9 cellular contexts compared by ENCODE assay signal in the genomic region with DNA sequence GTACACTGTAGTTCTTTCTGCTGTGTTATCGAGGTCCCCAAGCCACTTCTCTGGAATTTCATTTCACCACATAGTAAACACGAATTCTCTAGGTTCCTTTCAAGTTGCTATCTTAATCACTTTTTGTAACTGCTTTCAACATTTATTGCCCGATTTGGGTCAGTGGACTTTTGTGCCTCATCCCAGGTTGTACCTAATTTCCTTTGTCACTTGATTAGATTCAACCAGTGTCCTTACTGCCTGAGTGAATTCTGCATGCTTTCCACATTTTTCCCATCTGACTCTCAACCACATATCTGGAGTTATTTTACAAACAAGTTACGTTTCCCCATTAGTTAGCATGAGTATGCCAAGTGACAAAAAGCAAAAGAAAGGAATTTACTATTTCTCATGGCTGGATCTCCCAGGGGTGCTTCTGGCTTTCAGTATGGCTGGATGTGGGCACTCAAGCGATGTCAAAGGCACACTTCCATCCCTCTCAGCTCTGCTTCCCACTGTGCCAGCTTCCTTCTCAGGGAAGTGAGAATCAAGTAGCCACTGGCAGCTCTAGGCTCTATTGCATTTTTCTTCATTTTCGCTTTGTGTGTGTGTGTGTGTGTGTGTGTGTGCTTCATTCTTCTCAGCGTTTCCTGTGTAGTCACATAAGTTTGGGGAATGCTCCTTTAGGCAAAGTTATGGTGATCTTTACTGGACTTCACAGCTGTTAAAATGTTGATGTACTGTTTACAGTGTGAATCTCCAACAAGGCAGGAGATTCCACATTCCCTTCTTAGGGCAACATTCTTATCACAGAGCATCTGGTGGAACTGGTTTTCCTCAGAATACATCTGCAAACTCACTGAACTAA.
DNase-seq lines count a peak whose midpoint lies in the region; ATAC-seq, FAIRE-seq and TF ChIP-seq lines count a peak whose summit lies in the region.
"Had no signal": no experiment of that assay in that cellular context is flagged by ENCODE, and none has a peak within 500 bp of the region (broad histone marks: within the 10 kb centered on the region; RNA-seq: fewer than 3 reads in every experiment).

No MANE protein-coding gene starts in this region.

- H3K27ac ChIP-seq in left ventricle myocardium inferior (replicated peaks) (peak overlapping the region; percentile 59), astrocyte (ENCODE audit: low read depth, low read length) (peak overlapping the region; percentile 81), iPS-20b (ENCODE audit: low read length) (no peak overlapping the region)
- H3K27ac ChIP-seq: BLaER1 treated with 17β-estradiol and CSF1 and Interleukin-3, amounts not matched to agents 10 nM and 100 nM had no signal

- H3K36me3 Mint-ChIP-seq in astrocyte (ENCODE audit: low read depth, unreplicated experiment), result no peaks in the 10 kb centered on the region
- no peaks in the 10 kb centered on the region for H3K36me3 Mint-ChIP-seq in immature natural killer cell
- no peaks in the 10 kb centered on the region for H3K36me3 Mint-ChIP-seq in activated naive CD4-positive, alpha-beta T cell treated with anti-CD3 and anti-CD28 coated beads for 36 hours (ENCODE audit: low read depth)

- FAIRE-seq in astrocyte (lab: Jason Lieb, UNC), result peak; percentile 88

- H3K9me3 Mint-ChIP-seq in astrocyte (ENCODE audit: unreplicated experiment) (no peaks in the 10 kb centered on the region), immature natural killer cell (no peaks in the 10 kb centered on the region)
- H3K9me3 Mint-ChIP-seq in activated naive CD4-positive, alpha-beta T cell treated with anti-CD3 and anti-CD28 coated beads for 36 hours, result no peaks in the 10 kb centered on the region

- H3K4me2 ChIP-seq in astrocyte (ENCODE audit: low read length), result peak overlapping the region; percentile 69
- H3K4me2 ChIP-seq: BLaER1 treated with 17β-estradiol and CSF1 and Interleukin-3, amounts not matched to agents 10 nM and 100 nM had no signal

- DNase-seq in left ventricle myocardium inferior (no peak), left ventricle myocardium superior (no peak), astrocyte (ENCODE audit: low read depth) (peak; percentile 99), immature natural killer cell (no peak), NCI-H1105 (lab: John Stamatoyannopoulos, UW) (no peak), GM19240 (ENCODE audit: insufficient read length, low spot score) (no peak)
- no peak for DNase-seq in activated naive CD4-positive, alpha-beta T cell treated with anti-CD3 and anti-CD28 coated beads for 36 hours

- peak overlapping the region; percentile 94 for H3K27ac Mint-ChIP-seq in astrocyte (ENCODE audit: unreplicated experiment)
- no peak overlapping the region for H3K27ac Mint-ChIP-seq in immature natural killer cell
- no peak overlapping the region for H3K27ac Mint-ChIP-seq in activated naive CD4-positive, alpha-beta T cell treated with anti-CD3 and anti-CD28 coated beads for 36 hours

- H3K27me3 Mint-ChIP-seq in astrocyte (ENCODE audit: low read depth, unreplicated experiment) (no peaks in the 10 kb centered on the region), immature natural killer cell (ENCODE audit: low read depth in 3 of 3) (peaks cover 0 to 8% (median 3%) of the 10 kb centered on the region in 3 donors)
- peaks cover 5% of the 10 kb centered on the region for H3K27me3 Mint-ChIP-seq in activated naive CD4-positive, alpha-beta T cell treated with anti-CD3 and anti-CD28 coated beads for 36 hours (ENCODE audit: low read depth)

- intact Hi-C loops in left ventricle myocardium inferior (cut with micrococcal nuclease) (no loop called here), left ventricle myocardium superior (cut with micrococcal nuclease) (no loop called here)
- intact Hi-C loops in activated naive CD4-positive, alpha-beta T cell treated with anti-CD3 and anti-CD28 coated beads for 36 hours (cut with micrococcal nuclease), result no loop called here

- H3K79me2 ChIP-seq in astrocyte (ENCODE audit: insufficient read depth, low read length), result peaks cover 6% of the 10 kb centered on the region

- H3K9ac ChIP-seq in astrocyte (ENCODE audit: low read length), result peak overlapping the region; percentile 68
- H3K9ac ChIP-seq in iPS-20b (ENCODE audit: low read depth, low read length), result peak overlapping the region; percentile 27; the same call in 1 of the 2 replicates
- H3K9ac ChIP-seq: BLaER1 treated with 17β-estradiol and CSF1 and Interleukin-3, amounts not matched to agents 10 nM and 100 nM had no signal

- no peak overlapping the region for H2AFZ ChIP-seq in astrocyte (ENCODE audit: low read depth, low read length)

- H3K4me3 Mint-ChIP-seq in astrocyte (ENCODE audit: unreplicated experiment) (peak overlapping the region; percentile 17), immature natural killer cell (no peak overlapping the region)
- H3K4me3 Mint-ChIP-seq in activated naive CD4-positive, alpha-beta T cell treated with anti-CD3 and anti-CD28 coated beads for 36 hours, result no peak overlapping the region

- no peak overlapping the region for H3K4me3 ChIP-seq in left ventricle myocardium inferior
- peak overlapping the region; percentile 6 for H3K4me3 ChIP-seq in astrocyte (ENCODE audit: insufficient read depth, low read depth, low read length)
- H3K4me3 ChIP-seq in iPS-20b (ENCODE audit: low read length), result peak overlapping the region; percentile 22
- H3K4me3 ChIP-seq: BLaER1 treated with 17β-estradiol and CSF1 and Interleukin-3, amounts not matched to agents 10 nM and 100 nM had no signal

- CTCF ChIA-PET in activated naive CD4-positive, alpha-beta T cell treated with anti-CD3 and anti-CD28 coated beads for 36 hours (lab: Charles Lee), result no interaction called here

- H3K4me1 ChIP-seq in left ventricle myocardium inferior (peaks cover 71% of the 10 kb centered on the region), astrocyte (ENCODE audit: insufficient read depth, low read length) (peaks cover 41% of the 10 kb centered on the region), iPS-20b (ENCODE audit: insufficient read depth, low read length) (peaks cover 60% of the 10 kb centered on the region)

- H3K4me1 Mint-ChIP-seq in astrocyte (ENCODE audit: low read depth, unreplicated experiment) (peaks cover 74% of the 10 kb centered on the region), immature natural killer cell (no peaks in the 10 kb centered on the region)
- no peaks in the 10 kb centered on the region for H3K4me1 Mint-ChIP-seq in activated naive CD4-positive, alpha-beta T cell treated with anti-CD3 and anti-CD28 coated beads for 36 hours (ENCODE audit: low read depth)

- H3K36me3 ChIP-seq in left ventricle myocardium inferior (peaks cover under 1% of the 10 kb centered on the region), astrocyte (ENCODE audit: insufficient read depth, low read length) (no peaks in the 10 kb centered on the region), iPS-20b (ENCODE audit: insufficient read depth, low read depth, low read length) (peaks cover 13% of the 10 kb centered on the region)
- H3K36me3 ChIP-seq: BLaER1 treated with 17β-estradiol and CSF1 and Interleukin-3, amounts not matched to agents 10 nM and 100 nM had no signal

- H3K27me3 ChIP-seq in left ventricle myocardium inferior (ENCODE audit: low read depth) (no peaks in the 10 kb centered on the region), astrocyte (ENCODE audit: insufficient read depth, low read length) (peaks cover 3% of the 10 kb centered on the region), iPS-20b (ENCODE audit: insufficient read depth, low read length) (peaks cover 11% of the 10 kb centered on the region; the same call in 1 of the 2 replicates)
- H3K27me3 ChIP-seq: BLaER1 treated with 17β-estradiol and CSF1 and Interleukin-3, amounts not matched to agents 10 nM and 100 nM had no signal

- no peak for TF ChIP-seq CTCF in left ventricle myocardium inferior (IDR thresholded peaks at IDR 0.05; ENCODE audit: borderline replicate concordance)
- no peak for TF ChIP-seq CTCF in astrocyte (IDR thresholded peaks at IDR 0.05; ENCODE audit: insufficient read depth, low read depth, low read length)

- no peaks in the 10 kb centered on the region for H3K9me3 ChIP-seq in left ventricle myocardium inferior (replicated peaks)
- H3K9me3 ChIP-seq in astrocyte (ENCODE audit: insufficient read depth, low read depth, low read length), result no peaks in the 10 kb centered on the region
- no peaks in the 10 kb centered on the region for H3K9me3 ChIP-seq in iPS-20b (ENCODE audit: insufficient read depth, low read depth, low read length)
- H3K9me3 ChIP-seq: BLaER1 treated with 17β-estradiol and CSF1 and Interleukin-3, amounts not matched to agents 10 nM and 100 nM had no signal

- H4K20me1 ChIP-seq in astrocyte (ENCODE audit: insufficient read depth, low read length), result peaks cover 3% of the 10 kb centered on the region
- H4K20me1 ChIP-seq: BLaER1 treated with 17β-estradiol and CSF1 and Interleukin-3, amounts not matched to agents 10 nM and 100 nM had no signal

- no peak for ATAC-seq in left ventricle myocardium superior
